7 cellular contexts compared by ENCODE assay signal in the genomic region with DNA sequence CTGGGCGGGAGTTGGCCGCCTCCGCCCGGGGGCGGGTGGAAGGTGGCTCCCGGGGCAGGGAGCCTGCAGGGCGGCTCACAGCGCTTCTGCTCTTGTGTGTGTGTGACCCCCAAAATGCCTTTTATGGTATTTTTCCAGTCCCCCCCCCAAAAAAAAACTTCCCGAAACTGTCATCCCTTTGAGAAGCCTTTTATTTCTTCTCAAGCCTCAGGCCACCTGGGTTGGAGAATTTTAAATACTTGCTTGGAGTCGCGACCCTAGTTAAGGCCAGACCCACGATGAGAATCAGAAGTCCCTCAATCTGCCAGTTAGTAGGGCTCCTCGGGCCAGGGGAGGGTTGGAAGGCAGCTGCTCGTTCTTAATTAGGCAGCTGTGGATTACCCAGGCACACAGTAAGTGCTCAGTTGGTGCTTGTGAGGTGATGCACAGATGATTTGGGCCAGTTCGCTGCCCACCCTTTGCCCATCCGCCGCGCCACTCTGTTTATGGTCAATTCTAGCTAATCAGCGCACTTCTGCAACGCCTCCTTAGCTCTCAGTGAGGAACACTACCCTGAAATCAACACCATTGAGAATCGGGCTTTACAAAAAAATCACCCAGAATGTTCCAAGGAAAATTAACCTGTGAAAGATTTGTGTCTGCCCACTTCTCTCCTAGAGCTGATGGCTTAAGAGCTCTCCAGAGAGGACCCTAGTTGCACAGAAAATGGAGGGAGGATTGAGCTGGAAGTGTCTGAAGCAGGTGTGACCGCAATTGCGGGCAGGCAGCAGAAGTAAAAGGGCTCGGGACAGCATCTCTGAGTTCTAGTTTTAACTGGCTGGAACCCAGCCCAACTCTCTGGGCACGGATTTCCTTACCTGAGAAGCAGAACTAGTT. TPM values are rescaled to one million over a fixed set of nuclear protein-coding genes. Genes with fewer than 3 reads are reported as not detected.
DNase-seq lines count a peak whose midpoint lies in the region; FAIRE-seq and TF ChIP-seq lines count a peak whose summit lies in the region.

No MANE protein-coding gene starts in this region.

- H3K4me1 Mint-ChIP-seq in brain: peaks cover 48% of the 10 kb centered on the region

- H3K27ac Mint-ChIP-seq in brain: peak overlapping the region; percentile 86 to 93 (median 90)

- peaks cover 20% of the 10 kb centered on the region for H3K36me3 Mint-ChIP-seq in brain

- H3K9ac ChIP-seq in MM.1S (ENCODE audit: low read length): peak overlapping the region; percentile 23; the same call in 1 of the 2 replicates

- H3K4me3 ChIP-seq in MM.1S (ENCODE audit: low read length) (peak overlapping the region; percentile 77), lower leg skin (ENCODE audit: low read depth, poor library complexity, severe bottlenecking) (peak overlapping the region; percentile 64), tibial nerve (peak overlapping the region; percentile 51 to 93 (median 66))

- no peaks in the 10 kb centered on the region for H3K9me2 ChIP-seq in MM.1S (replicated peaks; ENCODE audit: insufficient read depth, low read length)

- no peaks in the 10 kb centered on the region for H3K79me2 ChIP-seq in MM.1S (ENCODE audit: low read length)

- no peaks in the 10 kb centered on the region for H4K20me1 ChIP-seq in MM.1S (ENCODE audit: insufficient read depth, low read length)

- H2AFZ ChIP-seq in MM.1S (ENCODE audit: low read length): peak overlapping the region; percentile 68

- TF ChIP-seq POLR2A in lower leg skin (IDR thresholded peaks at IDR 0.05) (no peak), tibial nerve (IDR thresholded peaks at IDR 0.05) (no peak)

- peaks cover 22% of the 10 kb centered on the region for H3K27me3 Mint-ChIP-seq in brain

- FAIRE-seq in GM18507 (lab: Jason Lieb, UNC): peak; percentile 45

- peaks cover 5% of the 10 kb centered on the region; the same call in 1 of the 2 replicates for H3F3A ChIP-seq in MM.1S (ENCODE audit: insufficient read depth, low read length)

- H3K9me3 Mint-ChIP-seq in brain: no peaks in the 10 kb centered on the region

- no peaks in the 10 kb centered on the region for H3K27me3 ChIP-seq in MM.1S (replicated peaks; ENCODE audit: insufficient read depth, low read length)
- H3K27me3 ChIP-seq in tibial nerve: no peaks in the 10 kb centered on the region

- WGBS in lower leg skin, 2 donors: 5 to 8% methylated on average over 23 to 25 of the region's 25 CpGs
- WGBS in tibial nerve, 2 donors: 12 to 15% methylated on average over 22 to 25 of the region's 25 CpGs

- H3K36me3 ChIP-seq in MM.1S (replicated peaks; ENCODE audit: insufficient read depth, low read length): no peaks in the 10 kb centered on the region
- H3K36me3 ChIP-seq in tibial nerve: no peaks in the 10 kb centered on the region

- H3K27ac ChIP-seq in MM.1S (ENCODE audit: low read length) (peak overlapping the region; percentile 5; the same call in 1 of the 2 replicates), tibial nerve (peak overlapping the region in 3 of 4 donors; percentile 45 to 72 (median 69))

- H3K4me2 ChIP-seq in MM.1S (ENCODE audit: low read depth, low read length): peak overlapping the region; percentile 90

- DNase-seq in GM18507 (ENCODE audit: extremely low spot score, insufficient read length, low read depth): no peak
- DNase-seq in MM.1S: peak; percentile 75
- no peak for DNase-seq in lower leg skin (ENCODE audit: low spot score in 2 of 2)
- DNase-seq in tibial nerve (ENCODE audit: low spot score in 2 of 2): no peak
- DNase-seq in activated CD4-positive, CD25-positive, alpha-beta regulatory T cell treated with anti-CD3 and anti-CD28 coated beads, Interleukin-2, amount 50 U/mL, for 72 hours: no peak
- no peak for DNase-seq in activated effector memory CD4-positive, alpha-beta T cell treated with anti-CD3 and anti-CD28 coated beads, Interleukin-2, amount 50 U/mL, for 16 hours

- intact Hi-C loops in lower leg skin (cut with DNase I; ENCODE audit: low total_unique reads): no loop called here

- no peak for TF ChIP-seq EP300 in tibial nerve (IDR thresholded peaks at IDR 0.05)

- no peak for TF ChIP-seq CTCF in MM.1S (IDR thresholded peaks at IDR 0.05; ENCODE audit: low read length)
- no peak for TF ChIP-seq CTCF in brain (conservative IDR thresholded peaks at IDR 0.05)
- no peak for TF ChIP-seq CTCF in lower leg skin (IDR thresholded peaks at IDR 0.05)
- no peak for TF ChIP-seq CTCF in tibial nerve (IDR thresholded peaks at IDR 0.05)

- H3K4me1 ChIP-seq in MM.1S (ENCODE audit: low read length) (peaks cover 9% of the 10 kb centered on the region), tibial nerve (peaks cover 0 to 29% (median 5%) of the 10 kb centered on the region in 4 donors)

- H3K4me3 Mint-ChIP-seq in brain: peak overlapping the region; percentile 87 to 96 (median 91)

- H3K9me3 ChIP-seq in MM.1S (replicated peaks; ENCODE audit: insufficient read depth, low read length) (no peaks in the 10 kb centered on the region), tibial nerve (no peaks in the 10 kb centered on the region)

RNA-seq across cellular contexts. Expression of gene SCD5, which starts 0.6 kb away (rescaled TPM):
- polyA plus RNA-seq in brain (ENCODE audit: insufficient read depth, low read depth, low replicate concordance): 188 TPM
- total RNA-seq in lower leg skin (10 to 100 TPM in 2 of 4 donors, 1 to 10 TPM in 2; 4.6 to 16.9 (median 11.6) TPM), tibial nerve (10 to 100 TPM; 27.6 to 79.3 (median 55.3) TPM)
